Comparison of ENCODE assay signal across 10 cellular contexts in genomic region chr3:54123538-54124196, GRCh38. TPM values are rescaled to one million over a fixed set of nuclear protein-coding genes. Genes with fewer than 3 reads are reported as not detected.
DNase-seq lines count a peak whose midpoint lies in the region; TF ChIP-seq lines count a peak whose summit lies in the region.
"Had no signal": no experiment of that assay in that cellular context is flagged by ENCODE, and none has a peak within 500 bp of the region (broad histone marks: within the 10 kb centered on the region; RNA-seq: fewer than 3 reads in every experiment).

No MANE protein-coding gene starts in this region.

- H3K36me3 ChIP-seq in osteoblast (ENCODE audit: insufficient read depth, low read length), result no peaks in the 10 kb centered on the region

- peaks cover 55% of the 10 kb centered on the region for H3K27me3 Mint-ChIP-seq in Calu3 (ENCODE audit: unreplicated experiment)

- CTCF ChIA-PET in Calu3 (lab: Charles Lee), result no interaction called here

- TF ChIP-seq CTCF in Calu3 (IDR thresholded peaks at IDR 0.05; ENCODE audit: unreplicated experiment), result no peak
- TF ChIP-seq CTCF in fibroblast of the aortic adventitia (IDR thresholded peaks at IDR 0.05; ENCODE audit: insufficient read depth, low read length), result no peak
- no peak for TF ChIP-seq CTCF in osteoblast (IDR thresholded peaks at IDR 0.05; ENCODE audit: extremely low read depth, low read depth, low read length)

- H3K27ac Mint-ChIP-seq in Calu3 (ENCODE audit: unreplicated experiment), result no peak overlapping the region

- no peaks in the 10 kb centered on the region for H3K4me1 Mint-ChIP-seq in Calu3 (ENCODE audit: low read depth, unreplicated experiment)

- DNase-seq in Calu3 (no peak), NCI-H345 (lab: John Stamatoyannopoulos, UW) (peak; percentile 44), fibroblast of the aortic adventitia (ENCODE audit: low read depth) (peak; percentile 5), osteoblast (ENCODE audit: insufficient read length, low spot score, missing footprints) (peak; percentile 90), HPDE6-E6E7 (ENCODE audit: extremely low spot score) (no peak), mucosa of gallbladder (ENCODE audit: low spot score) (no peak), NCI-H2107 (lab: John Stamatoyannopoulos, UW) (no peak), cortex of kidney (lab: John Stamatoyannopoulos, UW) (no peak)
- DNase-seq: DND-41, posterior cingulate gyrus had no signal

- no peak overlapping the region for H3K27ac ChIP-seq in osteoblast (ENCODE audit: low read depth, low read length)

- BruUV-seq in Calu3 (replicated peaks; lab: Mats Ljungman, UMichigan), result no TSS peak

- H4K20me1 ChIP-seq in osteoblast (ENCODE audit: insufficient read depth, low read length), result no peaks in the 10 kb centered on the region

- H3K4me3 Mint-ChIP-seq in Calu3 (ENCODE audit: low read depth, unreplicated experiment), result peak overlapping the region; percentile 48

- H3K4me2 ChIP-seq in osteoblast (ENCODE audit: insufficient read depth, low read length), result peak overlapping the region; percentile 13

- peak overlapping the region; percentile 29 for H2AFZ ChIP-seq in osteoblast (ENCODE audit: low read length)

- intact Hi-C loops in Calu3 (cut with micrococcal nuclease; ENCODE audit: unreplicated experiment), result no loop called here

- peaks cover 39% of the 10 kb centered on the region for H3K27me3 ChIP-seq in osteoblast (ENCODE audit: insufficient read depth, low read length)

- H3K36me3 Mint-ChIP-seq in Calu3 (ENCODE audit: insufficient read depth, unreplicated experiment), result no peaks in the 10 kb centered on the region

- H3K9me3 Mint-ChIP-seq in Calu3 (ENCODE audit: low read depth, unreplicated experiment), result no peaks in the 10 kb centered on the region

- H3K4me3 ChIP-seq in fibroblast of the aortic adventitia (ENCODE audit: low read depth, low read length), result no peak overlapping the region
- H3K4me3 ChIP-seq in osteoblast (ENCODE audit: insufficient read depth, low read length), result no peak overlapping the region

- H3K9me3 ChIP-seq in osteoblast (ENCODE audit: low read depth, low read length), result no peaks in the 10 kb centered on the region

- H3K79me2 ChIP-seq in osteoblast (ENCODE audit: insufficient read depth, low read length), result no peaks in the 10 kb centered on the region

- no peaks in the 10 kb centered on the region for H3K4me1 ChIP-seq in osteoblast (ENCODE audit: insufficient read depth, low read length)

RNA-seq across cellular contexts. Expression of gene CACNA2D3, which starts 1.3 kb away (rescaled TPM):
- total RNA-seq in Calu3 (2022) (not detected in 2 replicates), fibroblast of the aortic adventitia (ENCODE audit: low replicate concordance) (0.45 TPM in 1 of 2 replicates, not detected in the other), osteoblast (under 0.01 and 0.36 TPM in 2 replicates), mucosa of gallbladder (4.7 TPM)

Comparison
In these comparisons a context has a peak if more than half of its experiments do, and no peak if none do; other contexts are left out.
1. DNase-seq: peak in NCI-H345 (single experiment), fibroblast of the aortic adventitia (single experiment) and osteoblast (single experiment); none in Calu3 (single experiment), HPDE6-E6E7 (single experiment), mucosa of gallbladder (single experiment), NCI-H2107 (single experiment) and cortex of kidney (single experiment).